Comparison of ENCODE assay signal across 8 cellular contexts in genomic region chr12:12611512-12612306, GRCh38. TPM values are rescaled to one million over a fixed set of nuclear protein-coding genes. Genes with fewer than 3 reads are reported as not detected.
DNase-seq lines count a peak whose midpoint lies in the region; ATAC-seq and TF ChIP-seq lines count a peak whose summit lies in the region.

A gene with protein sequence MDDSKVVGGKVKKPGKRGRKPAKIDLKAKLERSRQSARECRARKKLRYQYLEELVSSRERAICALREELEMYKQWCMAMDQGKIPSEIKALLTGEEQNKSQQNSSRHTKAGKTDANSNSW (plus strand): TSS chr12:12611876. CDS start chr12:12612173, 297 bp downstream.

- H3K27ac ChIP-seq in caudate nucleus (ENCODE audit: low read depth, low read length) = peak within 1 kb of the TSS; percentile 98

- H3K4me3 Mint-ChIP-seq in activated B cell treated with CpG ODN at 0.5 μM for 24 hours (peak within 1 kb of the TSS; percentile 94), immature natural killer cell (peak within 1 kb of the TSS; percentile 88 to 96 (median 95))

- H3K27ac Mint-ChIP-seq in activated B cell treated with CpG ODN at 0.5 μM for 24 hours (peak within 1 kb of the TSS; percentile 97), immature natural killer cell (peak within 1 kb of the TSS; percentile 91 to 99 (median 95))

- DNase-seq in ACHN (peak; percentile 99), NCI-H2196 treated with DMSO at 0.1 percent for 48 hours (lab: John Stamatoyannopoulos, UW; ENCODE audit: unreplicated experiment) (peak; percentile 80), activated B cell treated with CpG ODN at 0.5 μM for 24 hours (peak; percentile 75), caudate nucleus (lab: John Stamatoyannopoulos, UW) (peak in 60 of 61 donors; percentile 52 to 98 (median 89)), immature natural killer cell (peak; percentile 87 to 89 (median 88)), smooth muscle cell of the brain vasculature (ENCODE audit: low read depth, low spot score) (peak; percentile 74)

- POLR2A ChIA-PET in activated B cell treated with CpG ODN at 0.5 μM for 24 hours (lab: Charles Lee) = interaction anchor here (0.6 to 2.2 kb wide), 6 partner anchors 12 to 255 kb away, joined by 3 to 10 read pairs (median 8); partner anchors contain the start of gene BORCS5

- TF ChIP-seq CTCF in activated B cell treated with CpG ODN at 0.5 μM for 24 hours (IDR thresholded peaks at IDR 0.05) = no peak

- CTCF ChIA-PET in activated B cell treated with CpG ODN at 0.5 μM for 24 hours (lab: Charles Lee) = interaction anchor here (1.5 kb wide), 1 partner anchor 235 kb away, joined by 3 read pairs; no protein-coding TSS in a partner anchor

- no peaks in the 10 kb centered on the region for H3K27me3 Mint-ChIP-seq in activated B cell treated with CpG ODN at 0.5 μM for 24 hours
- peaks cover 3 to 17% (median 4%) of the 10 kb centered on the region in 3 donors for H3K27me3 Mint-ChIP-seq in immature natural killer cell (ENCODE audit: low read depth in 3 of 3)

- H3K9me3 Mint-ChIP-seq in activated B cell treated with CpG ODN at 0.5 μM for 24 hours = no peaks in the 10 kb centered on the region
- no peaks in the 10 kb centered on the region for H3K9me3 Mint-ChIP-seq in immature natural killer cell

- H3K4me1 Mint-ChIP-seq in activated B cell treated with CpG ODN at 0.5 μM for 24 hours = peaks cover 32% of the 10 kb centered on the region
- peaks cover 32 to 49% of the 10 kb centered on the region in 2 donors for H3K4me1 Mint-ChIP-seq in immature natural killer cell

- peak; percentile 67 for ATAC-seq in GM18868 (IDR thresholded peaks at IDR 0.05; ENCODE audit: unreplicated experiment)
- peak; percentile 77 for ATAC-seq in HG03108 (IDR thresholded peaks at IDR 0.05; ENCODE audit: unreplicated experiment)
- peak; percentile 91 for ATAC-seq in activated B cell treated with CpG ODN at 0.5 μM for 24 hours (ENCODE audit: low read depth)

- in situ Hi-C loops in ACHN (cut with HindIII; ENCODE audit: low pct_ligation_motif_present, low pct_unique_long_range_greater_than_20kb, low sequenced_read_pairs) = no loop called here

- intact Hi-C loops in activated B cell treated with CpG ODN at 0.5 μM for 24 hours (cut with micrococcal nuclease) = loop anchor here (1.0 to 5.0 kb wide), 12 partner anchors 19 to 1889 kb away; partner anchors contain the start of genes BORCS5, GPR19, GSG1 and HEBP1

- H3K36me3 Mint-ChIP-seq in activated B cell treated with CpG ODN at 0.5 μM for 24 hours (ENCODE audit: low read depth) (peaks cover 14% of the 10 kb centered on the region), immature natural killer cell (no peaks in the 10 kb centered on the region)

RNA-seq across cellular contexts. Expression of the gene that starts here (rescaled TPM):
- total RNA-seq in activated B cell treated with CpG ODN at 0.5 μM for 24 hours = 10.1 and 10.8 TPM in 2 replicates
- polyA plus RNA-seq in immature natural killer cell = 10 to 100 TPM; 14.6 to 23.3 (median 21.4) TPM

Comparison
In these comparisons a context has a peak if more than half of its experiments do, and no peak if none do; other contexts are left out.
1. Peak in every context shown above with its lines: DNase-seq, ATAC-seq and H3K27ac ChIP-seq.